In the genomic region with DNA sequence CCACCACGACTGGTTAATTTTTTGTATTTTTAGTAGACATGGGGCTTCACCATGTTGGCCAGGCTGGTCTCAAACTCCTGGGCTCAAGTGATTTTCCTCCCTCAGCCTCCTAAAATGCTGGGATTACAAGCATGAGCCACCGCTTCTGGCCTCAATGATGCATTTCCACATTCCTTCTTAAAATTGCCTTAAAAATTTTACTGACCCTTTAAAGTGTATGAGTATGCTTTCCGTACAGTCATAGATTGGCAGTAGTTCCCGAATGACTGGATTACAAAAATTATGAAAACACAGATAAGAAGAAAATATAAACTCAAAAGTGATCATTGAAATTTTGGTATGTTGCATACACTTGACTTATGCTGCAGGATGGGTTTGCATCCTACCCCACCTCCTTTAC, we compare ENCODE assay signal across 30 cellular contexts. TPM values are rescaled to one million over a fixed set of nuclear protein-coding genes. Genes with fewer than 3 reads are reported as not detected.
DNase-seq lines count a peak whose midpoint lies in the region; ATAC-seq and TF ChIP-seq lines count a peak whose summit lies in the region.
"Had no signal": no experiment of that assay in that cellular context is flagged by ENCODE, and none has a peak within 500 bp of the region (broad histone marks: within the 10 kb centered on the region; RNA-seq: fewer than 3 reads in every experiment).

No MANE protein-coding gene starts in this region.

- H3K4me1 Mint-ChIP-seq in nephron progenitor cell = peaks cover 1% of the 10 kb centered on the region

- H3K27me3 ChIP-seq in ACC112 (ENCODE audit: insufficient read depth, low read length) (no peaks in the 10 kb centered on the region), adipocyte (replicated peaks; ENCODE audit: control insufficient read depth, insufficient read depth, low read length) (no peaks in the 10 kb centered on the region), left lung (no peaks in the 10 kb centered on the region)
- H3K27me3 ChIP-seq: pancreas had no signal

- TF ChIP-seq CTCF in fibroblast of mammary gland (conservative IDR thresholded peaks at IDR 0.05; ENCODE audit: control insufficient read depth, insufficient read depth, low read depth, low read length) (no peak), nephron progenitor cell (IDR thresholded peaks at IDR 0.05) (no peak), left lung (IDR thresholded peaks at IDR 0.05) (no peak)

- no peak overlapping the region for H2AFZ ChIP-seq in ACC112 (ENCODE audit: low read length, unreplicated experiment)

- H3K36me3 ChIP-seq in ACC112 (ENCODE audit: insufficient read depth, low read length) (no peaks in the 10 kb centered on the region), adipocyte (ENCODE audit: control insufficient read depth, insufficient read depth, low read length, severe bottlenecking) (no peaks in the 10 kb centered on the region), left lung (no peaks in the 10 kb centered on the region)
- H3K36me3 ChIP-seq: pancreas had no signal

- peak overlapping the region; percentile 65 for H3K9ac ChIP-seq in adipocyte (ENCODE audit: low read length)

- ATAC-seq in left lung (no peak), Right ventricle myocardium inferior (no peak)
- ATAC-seq: activated CD4-positive, alpha-beta T cell treated with anti-CD3 and anti-CD28 coated beads for 36 hours; activated T-cell treated with anti-CD3 and anti-CD28 coated beads, Interleukin-2, amount 50 U/mL, for 72 hours; left colon; naive thymus-derived CD4-positive, alpha-beta T cell; pancreas; right cardiac atrium had no signal

- H3K9me3 Mint-ChIP-seq in nephron progenitor cell = peaks cover 10% of the 10 kb centered on the region
- H3K9me3 Mint-ChIP-seq: activated T-cell treated with anti-CD3 and anti-CD28 coated beads, Interleukin-2, amount 50 U/mL, for 72 hours; central memory CD8-positive, alpha-beta T cell; stimulated activated naive CD8-positive, alpha-beta T cell treated with anti-CD3 and anti-CD28 coated beads, Interleukin-15, Interleukin-2, amounts not matched to agents 100 ng/mL and 50 ng/mL, for 24 hours; type B pancreatic cell had no signal

- no peaks in the 10 kb centered on the region for H3K9me3 ChIP-seq in adipocyte (ENCODE audit: control insufficient read depth, low read length)
- no peaks in the 10 kb centered on the region for H3K9me3 ChIP-seq in left lung
- H3K9me3 ChIP-seq: pancreas had no signal

- H3K27me3 Mint-ChIP-seq in nephron progenitor cell (ENCODE audit: low read depth, poor library complexity) = peaks cover 4% of the 10 kb centered on the region
- H3K27me3 Mint-ChIP-seq: activated CD4-positive, alpha-beta T cell treated with anti-CD3 and anti-CD28 coated beads for 36 hours; activated naive CD4-positive, alpha-beta T cell treated with anti-CD3 and anti-CD28 coated beads, Interleukin-2, amount 10 ng/mL, durations not matched to agents 7 days and 5 days; central memory CD8-positive, alpha-beta T cell; naive thymus-derived CD4-positive, alpha-beta T cell; stimulated activated naive CD8-positive, alpha-beta T cell treated with anti-CD3 and anti-CD28 coated beads, Interleukin-15, Interleukin-2, amounts not matched to agents 100 ng/mL and 50 ng/mL, for 24 hours; type B pancreatic cell had no signal

- no peaks in the 10 kb centered on the region for H3K79me2 ChIP-seq in ACC112 (ENCODE audit: control insufficient read depth, insufficient read depth, low read length, unreplicated experiment)

- DNase-seq in GM04503 (ENCODE audit: low read depth) = peak; percentile 45
- DNase-seq in adipocyte (ENCODE audit: low read depth) = peak; percentile 70
- DNase-seq in fibroblast of mammary gland (ENCODE audit: low read depth) = peak; percentile 80
- DNase-seq in nephron progenitor cell = no peak
- no peak for DNase-seq in COLO668 (lab: John Stamatoyannopoulos, UW; ENCODE audit: unreplicated experiment)
- no peak for DNase-seq in left lung
- no peak for DNase-seq in Right ventricle myocardium inferior (ENCODE audit: missing footprints)
- DNase-seq: 8988T; activated CD4-positive, alpha-beta T cell treated with anti-CD3 and anti-CD28 coated beads for 36 hours; activated naive CD4-positive, alpha-beta T cell treated with anti-CD3 and anti-CD28 coated beads, Interleukin-2, amount 10 ng/mL, durations not matched to agents 7 days and 5 days; activated T-cell treated with anti-CD3 and anti-CD28 coated beads, Interleukin-2, amount 50 U/mL, for 72 hours; anterior cingulate cortex; head of caudate nucleus; left colon; mesendoderm; naive thymus-derived CD4-positive, alpha-beta T cell; NCI-H1048; NCI-H187; NCI-H82; pancreas; right cardiac atrium; SHP77; stimulated activated CD4-positive, alpha-beta T cell treated with anti-CD3 and anti-CD28 coated beads, Interleukin-12 subunit alpha, Interleukin-12 subunit beta, amount 100 ng/mL, for 4 hours; SW 1271 had no signal

- H3K4me3 Mint-ChIP-seq in nephron progenitor cell = no peak overlapping the region
- H3K4me3 Mint-ChIP-seq: activated CD4-positive, alpha-beta T cell treated with anti-CD3 and anti-CD28 coated beads for 36 hours; activated naive CD4-positive, alpha-beta T cell treated with anti-CD3 and anti-CD28 coated beads, Interleukin-2, amount 10 ng/mL, durations not matched to agents 7 days and 5 days; activated T-cell treated with anti-CD3 and anti-CD28 coated beads, Interleukin-2, amount 50 U/mL, for 72 hours; central memory CD8-positive, alpha-beta T cell; naive thymus-derived CD4-positive, alpha-beta T cell; stimulated activated naive CD8-positive, alpha-beta T cell treated with anti-CD3 and anti-CD28 coated beads, Interleukin-15, Interleukin-2, amounts not matched to agents 100 ng/mL and 50 ng/mL, for 24 hours; type B pancreatic cell had no signal

- H3K4me3 ChIP-seq in ACC112 (ENCODE audit: low read depth, low read length) (no peak overlapping the region), adipocyte (ENCODE audit: low read length) (no peak overlapping the region), fibroblast of mammary gland (ENCODE audit: control insufficient read depth, low read depth, low read length) (no peak overlapping the region), left lung (no peak overlapping the region)
- H3K4me3 ChIP-seq: pancreas had no signal

- no peak overlapping the region for H3K27ac Mint-ChIP-seq in nephron progenitor cell
- H3K27ac Mint-ChIP-seq: activated CD4-positive, alpha-beta T cell treated with anti-CD3 and anti-CD28 coated beads for 36 hours; activated naive CD4-positive, alpha-beta T cell treated with anti-CD3 and anti-CD28 coated beads, Interleukin-2, amount 10 ng/mL, durations not matched to agents 7 days and 5 days; activated T-cell treated with anti-CD3 and anti-CD28 coated beads, Interleukin-2, amount 50 U/mL, for 72 hours; stimulated activated naive CD8-positive, alpha-beta T cell treated with anti-CD3 and anti-CD28 coated beads, Interleukin-15, Interleukin-2, amounts not matched to agents 100 ng/mL and 50 ng/mL, for 24 hours; type B pancreatic cell had no signal

- no peaks in the 10 kb centered on the region for H3K36me3 Mint-ChIP-seq in nephron progenitor cell (ENCODE audit: low read depth)
- H3K36me3 Mint-ChIP-seq: type B pancreatic cell had no signal

- peaks cover 36% of the 10 kb centered on the region for H3K4me1 ChIP-seq in ACC112 (ENCODE audit: control insufficient read depth, insufficient read depth, low read length, unreplicated experiment)
- H3K4me1 ChIP-seq in adipocyte (ENCODE audit: control insufficient read depth, insufficient read depth, low read length) = peaks cover 47% of the 10 kb centered on the region
- peaks cover 0 to 12% of the 10 kb centered on the region in 2 donors for H3K4me1 ChIP-seq in left lung

- H3K27ac ChIP-seq in ACC112 (ENCODE audit: low read depth, low read length) (peak overlapping the region; percentile 65), left lung (no peak overlapping the region)
- H3K27ac ChIP-seq: C4-2B, pancreas had no signal

- intact Hi-C loops in left lung (cut with DNase I) = loop anchor here in 1 of 2 donors (10.0 kb wide), 1 partner anchor 271 kb away; no protein-coding TSS in a partner anchor
- intact Hi-C loops in Right ventricle myocardium inferior (cut with DNase I) = no loop called here

RNA-seq across cellular contexts. Expression of gene ANKRD55, which starts 27.0 kb away (rescaled TPM):
- total RNA-seq in left lung = under 1 TPM; 0.20 to 0.94 TPM
- not detected for total RNA-seq in Right ventricle myocardium inferior
- total RNA-seq: HT1080, left colon had no signal

Comparison
In these comparisons a context has a peak if more than half of its experiments do, and no peak if none do; other contexts are left out.
1. DNase-seq: peak in GM04503 (single experiment), adipocyte (single experiment) and fibroblast of mammary gland (single experiment); none in nephron progenitor cell (single experiment), COLO668 (single experiment), left lung (0 of 2) and Right ventricle myocardium inferior (single experiment).